21 cellular contexts compared by ENCODE assay signal in the genomic region with DNA sequence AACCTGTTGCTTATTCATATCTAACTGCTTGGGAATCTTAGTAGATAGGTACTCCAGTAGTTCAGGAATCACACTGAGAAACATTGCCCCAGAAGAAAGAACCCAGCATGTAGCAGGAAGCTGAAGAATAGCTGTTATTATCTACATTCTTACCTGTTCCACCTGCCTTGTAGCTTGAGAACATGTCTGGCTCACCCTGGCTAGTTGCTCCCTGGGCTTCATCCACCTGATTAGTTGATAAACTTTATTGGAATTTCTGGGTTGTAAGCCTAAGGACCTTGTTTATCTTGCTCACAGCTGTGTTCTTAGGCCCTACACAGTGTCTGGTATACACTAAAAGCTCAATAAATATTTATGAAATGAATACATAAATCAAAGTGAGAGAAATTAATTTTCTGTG.
DNase-seq lines count a peak whose midpoint lies in the region; ATAC-seq, FAIRE-seq and TF ChIP-seq lines count a peak whose summit lies in the region.
"Had no signal": no experiment of that assay in that cellular context is flagged by ENCODE, and none has a peak within 500 bp of the region (broad histone marks: within the 10 kb centered on the region; RNA-seq: fewer than 3 reads in every experiment).

No MANE protein-coding gene starts in this region.

- H3K36me3 ChIP-seq in breast epithelium (no peaks in the 10 kb centered on the region), small intestine (ENCODE audit: control insufficient read depth in 2 of 2, insufficient read depth in 2 of 2, low read length in 2 of 2) (peaks cover 0 to 2% of the 10 kb centered on the region in 2 donors), WERI-Rb-1 (no peaks in the 10 kb centered on the region; the same call in none of the 2 replicates)

- peaks cover 9% of the 10 kb centered on the region for H3K36me3 Mint-ChIP-seq in MCF 10A (ENCODE audit: insufficient read depth, unreplicated experiment)
- 0 out of 2 replicates have a peak, but pooled peaks cover under 1% of the 10 kb centered on the region for H3K36me3 Mint-ChIP-seq in WTC11
- peaks cover 23% of the 10 kb centered on the region for H3K36me3 Mint-ChIP-seq in activated CD4-positive, alpha-beta T cell treated with anti-CD3 and anti-CD28 coated beads, Interleukin-2, amount 10 ng/mL, durations not matched to agents 7 days and 5 days (ENCODE audit: low read depth)

- H3K27ac ChIP-seq in breast epithelium (no peak overlapping the region), small intestine (ENCODE audit: low read depth in 1 of 2, low read length in 1 of 2) (no peak overlapping the region), WERI-Rb-1 (no peak overlapping the region)
- H3K27ac ChIP-seq: 22Rv1, A549, C4-2B had no signal

- CTCF ChIA-PET in MCF 10A (lab: Yijun Ruan, JAX), result interaction anchor here (0.6 kb wide), 2 partner anchors 44 to 52 kb away, joined by 3 read pairs; no protein-coding TSS in a partner anchor
- CTCF ChIA-PET in WTC11 (lab: Charles Lee), result no interaction called here
- CTCF ChIA-PET in activated CD4-positive, alpha-beta T cell treated with anti-CD3 and anti-CD28 coated beads, Interleukin-2, amount 10 ng/mL, durations not matched to agents 7 days and 5 days (lab: Charles Lee), result no interaction called here

- DNase-seq in MCF 10A (ENCODE audit: unreplicated experiment), result no peak
- DNase-seq in breast epithelium (ENCODE audit: low spot score in 2 of 2), result no peak
- no peak for DNase-seq in WTC11 (ENCODE audit: low spot score)
- peak; percentile 5 for DNase-seq in iPS-NIHi11 (ENCODE audit: low spot score)
- DNase-seq in small intestine, result peak; percentile 7
- no peak for DNase-seq in activated CD4-positive, alpha-beta T cell treated with anti-CD3 and anti-CD28 coated beads, Interleukin-2, amount 10 ng/mL, durations not matched to agents 7 days and 5 days
- DNase-seq in WERI-Rb-1, result no peak
- DNase-seq: AML-193; CD4-positive, alpha-beta T cell; DMS153; DMS79; GDM1; GOT3; H7 had no signal

- FAIRE-seq in small intestine (lab: Jason Lieb, UNC), result no peak
- FAIRE-seq: A549, GM12892, GM18507 had no signal

- TF ChIP-seq CTCF in MCF 10A (IDR thresholded peaks at IDR 0.05; ENCODE audit: unreplicated experiment) (no peak), breast epithelium (IDR thresholded peaks at IDR 0.05) (no peak), WTC11 (IDR thresholded peaks at IDR 0.05) (no peak), WERI-Rb-1 (IDR thresholded peaks at IDR 0.05; ENCODE audit: low read depth, low read length) (no peak)

- H3K4me3 Mint-ChIP-seq in MCF 10A (ENCODE audit: unreplicated experiment) (no peak overlapping the region), WTC11 (no peak overlapping the region)
- H3K4me3 Mint-ChIP-seq in activated CD4-positive, alpha-beta T cell treated with anti-CD3 and anti-CD28 coated beads, Interleukin-2, amount 10 ng/mL, durations not matched to agents 7 days and 5 days, result no peak overlapping the region
- H3K4me3 Mint-ChIP-seq: CD4-positive, alpha-beta T cell had no signal

- intact Hi-C loops in MCF 10A (cut with micrococcal nuclease) (no loop called here), breast epithelium (cut with DNase I; ENCODE audit: low total_unique reads) (no loop called here)

- ATAC-seq in WTC11, result peak; percentile 59
- ATAC-seq in HG02938 (IDR thresholded peaks at IDR 0.05; ENCODE audit: unreplicated experiment), result no peak
- ATAC-seq: A549, HCT116 had no signal

- H3K4me3 ChIP-seq in breast epithelium, result no peak overlapping the region
- H3K4me3 ChIP-seq in small intestine (ENCODE audit: low read depth in 1 of 2, low read length in 2 of 2), result no peak overlapping the region
- H3K4me3 ChIP-seq in WERI-Rb-1 (ENCODE audit: low read depth, low read length), result no peak overlapping the region
- H3K4me3 ChIP-seq: A549 had no signal

- H3K4me1 ChIP-seq in breast epithelium, result no peaks in the 10 kb centered on the region
- no peaks in the 10 kb centered on the region for H3K4me1 ChIP-seq in small intestine (ENCODE audit: control insufficient read depth in 2 of 2, insufficient read depth in 1 of 2, low read depth in 1 of 2, low read length in 1 of 2)
- H3K4me1 ChIP-seq: A549 had no signal

- TF ChIP-seq POLR2A in breast epithelium (IDR thresholded peaks at IDR 0.05), result no peak

- no TSS peak for BruUV-seq in MCF 10A (replicated peaks; lab: Mats Ljungman, UMichigan)

- no peaks in the 10 kb centered on the region for H3K27me3 Mint-ChIP-seq in MCF 10A (ENCODE audit: insufficient read depth, unreplicated experiment)
- H3K27me3 Mint-ChIP-seq in WTC11 (ENCODE audit: low read depth), result no peaks in the 10 kb centered on the region
- no peaks in the 10 kb centered on the region for H3K27me3 Mint-ChIP-seq in activated CD4-positive, alpha-beta T cell treated with anti-CD3 and anti-CD28 coated beads, Interleukin-2, amount 10 ng/mL, durations not matched to agents 7 days and 5 days
- H3K27me3 Mint-ChIP-seq: CD4-positive, alpha-beta T cell had no signal

- H3K9me3 ChIP-seq in breast epithelium (no peaks in the 10 kb centered on the region), small intestine (ENCODE audit: control insufficient read depth, low read depth) (no peaks in the 10 kb centered on the region), WERI-Rb-1 (ENCODE audit: severe bottlenecking) (no peaks in the 10 kb centered on the region)
- H3K9me3 ChIP-seq: A549 had no signal

- H3K4me1 Mint-ChIP-seq in MCF 10A (ENCODE audit: insufficient read depth, unreplicated experiment), result no peaks in the 10 kb centered on the region
- H3K4me1 Mint-ChIP-seq in WTC11, result peaks cover 22% of the 10 kb centered on the region
- peaks cover 9% of the 10 kb centered on the region for H3K4me1 Mint-ChIP-seq in activated CD4-positive, alpha-beta T cell treated with anti-CD3 and anti-CD28 coated beads, Interleukin-2, amount 10 ng/mL, durations not matched to agents 7 days and 5 days

- H3K27me3 ChIP-seq in breast epithelium (no peaks in the 10 kb centered on the region), small intestine (ENCODE audit: control insufficient read depth in 2 of 2, insufficient read depth in 2 of 2, low read length in 2 of 2) (no peaks in the 10 kb centered on the region), WERI-Rb-1 (ENCODE audit: insufficient read depth, low read depth, severe bottlenecking) (no peaks in the 10 kb centered on the region)

- POLR2A ChIA-PET in MCF 10A (lab: Yijun Ruan, JAX), result no interaction called here
- POLR2A ChIA-PET in WTC11 (lab: Charles Lee), result no interaction called here
- POLR2A ChIA-PET in activated CD4-positive, alpha-beta T cell treated with anti-CD3 and anti-CD28 coated beads, Interleukin-2, amount 10 ng/mL, durations not matched to agents 7 days and 5 days (lab: Charles Lee), result no interaction called here

- H3K9me3 Mint-ChIP-seq in MCF 10A (ENCODE audit: unreplicated experiment), result no peaks in the 10 kb centered on the region
- no peaks in the 10 kb centered on the region for H3K9me3 Mint-ChIP-seq in WTC11
- H3K9me3 Mint-ChIP-seq in activated CD4-positive, alpha-beta T cell treated with anti-CD3 and anti-CD28 coated beads, Interleukin-2, amount 10 ng/mL, durations not matched to agents 7 days and 5 days, result peaks cover under 1% of the 10 kb centered on the region

- H3K27ac Mint-ChIP-seq in MCF 10A (ENCODE audit: low read depth, unreplicated experiment), result peak overlapping the region; percentile 46
- H3K27ac Mint-ChIP-seq in WTC11, result no peak overlapping the region
- no peak overlapping the region for H3K27ac Mint-ChIP-seq in activated CD4-positive, alpha-beta T cell treated with anti-CD3 and anti-CD28 coated beads, Interleukin-2, amount 10 ng/mL, durations not matched to agents 7 days and 5 days
- H3K27ac Mint-ChIP-seq: CD4-positive, alpha-beta T cell had no signal

TF ChIP-seq in WTC11, 78 proteins besides CTCF, POLR2A, EP300 and RAD21 (continues in another document):
- no peak for TF ChIP-seq SP1 (CRISPR knock-in tag; conservative IDR thresholded peaks at IDR 0.05)
- TF ChIP-seq, protein P1, sequence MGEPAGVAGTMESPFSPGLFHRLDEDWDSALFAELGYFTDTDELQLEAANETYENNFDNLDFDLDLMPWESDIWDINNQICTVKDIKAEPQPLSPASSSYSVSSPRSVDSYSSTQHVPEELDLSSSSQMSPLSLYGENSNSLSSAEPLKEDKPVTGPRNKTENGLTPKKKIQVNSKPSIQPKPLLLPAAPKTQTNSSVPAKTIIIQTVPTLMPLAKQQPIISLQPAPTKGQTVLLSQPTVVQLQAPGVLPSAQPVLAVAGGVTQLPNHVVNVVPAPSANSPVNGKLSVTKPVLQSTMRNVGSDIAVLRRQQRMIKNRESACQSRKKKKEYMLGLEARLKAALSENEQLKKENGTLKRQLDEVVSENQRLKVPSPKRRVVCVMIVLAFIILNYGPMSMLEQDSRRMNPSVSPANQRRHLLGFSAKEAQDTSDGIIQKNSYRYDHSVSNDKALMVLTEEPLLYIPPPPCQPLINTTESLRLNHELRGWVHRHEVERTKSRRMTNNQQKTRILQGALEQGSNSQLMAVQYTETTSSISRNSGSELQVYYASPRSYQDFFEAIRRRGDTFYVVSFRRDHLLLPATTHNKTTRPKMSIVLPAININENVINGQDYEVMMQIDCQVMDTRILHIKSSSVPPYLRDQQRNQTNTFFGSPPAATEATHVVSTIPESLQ (CRISPR knock-in tag; IDR thresholded peaks at IDR 0.05), result no peak
- TF ChIP-seq, protein P2, sequence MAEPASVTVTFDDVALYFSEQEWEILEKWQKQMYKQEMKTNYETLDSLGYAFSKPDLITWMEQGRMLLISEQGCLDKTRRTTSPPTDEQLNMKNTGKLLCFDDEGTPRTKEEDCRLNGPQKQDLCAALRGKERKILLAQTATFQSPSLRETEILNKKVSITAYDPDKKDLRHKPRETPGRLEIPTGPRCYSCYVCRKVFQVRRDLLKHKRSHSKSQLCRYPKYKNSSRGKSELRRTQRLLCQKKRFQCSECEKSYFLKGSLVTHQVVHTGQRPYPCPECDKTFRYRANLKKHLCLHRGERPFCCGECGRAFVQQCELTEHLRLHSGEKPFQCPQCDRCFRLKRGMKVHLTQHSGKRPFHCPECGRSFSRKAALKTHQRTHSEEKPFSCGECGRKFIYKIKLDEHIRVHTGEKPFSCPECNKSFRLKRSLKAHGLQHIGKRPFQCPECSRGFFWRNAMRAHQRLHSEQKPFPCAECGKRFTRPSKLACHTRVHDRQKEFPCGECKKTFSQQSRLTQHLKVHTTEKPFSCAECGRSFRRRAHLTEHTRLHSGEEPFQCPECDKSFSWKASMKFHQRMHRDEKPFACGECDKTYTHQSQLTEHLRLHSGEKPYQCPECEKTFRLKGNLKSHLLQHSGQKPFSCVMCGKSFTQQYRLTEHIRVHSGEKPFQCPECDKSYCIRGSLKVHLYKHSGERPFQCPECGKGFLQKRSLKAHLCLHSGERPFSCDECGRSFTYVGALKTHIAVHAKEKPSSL (CRISPR knock-in tag; conservative IDR thresholded peaks at IDR 0.05), result no peak
- no peak for TF ChIP-seq FOXP1 (CRISPR knock-in tag; IDR thresholded peaks at IDR 0.05; ENCODE audit: borderline replicate concordance)
- no peak for TF ChIP-seq CREB1 (CRISPR knock-in tag; IDR thresholded peaks at IDR 0.05)

Comparison
In these comparisons a context has a peak if more than half of its experiments do, and no peak if none do; other contexts are left out.
1. DNase-seq: peak in iPS-NIHi11 (single experiment) and small intestine (single experiment); none in MCF 10A (single experiment), breast epithelium (0 of 2), WTC11 (single experiment), activated CD4-positive, alpha-beta T cell treated with anti-CD3 and anti-CD28 coated beads, Interleukin-2, amount 10 ng/mL, durations not matched to agents 7 days and 5 days (single experiment) and WERI-Rb-1 (single experiment).